Comparison of ENCODE assay signal across 8 cellular contexts in genomic region chr4:37889849-37890500, GRCh38. TPM values are rescaled to one million over a fixed set of nuclear protein-coding genes. Genes with fewer than 3 reads are reported as not detected.
A peak's percentile ranks its signal among the peaks of the same experiment; 100 is the strongest.
DNase-seq lines count a peak whose midpoint lies in the region; FAIRE-seq and TF ChIP-seq lines count a peak whose summit lies in the region.

No MANE protein-coding gene starts in this region.

- H3K9ac ChIP-seq in mammary epithelial cell (ENCODE audit: insufficient read depth, low read length) (no peak overlapping the region), stomach smooth muscle (ENCODE audit: low read length in 2 of 2) (peak overlapping the region; percentile 86 to 95)

- H3K4me1 ChIP-seq in mammary epithelial cell (ENCODE audit: insufficient read depth, low read length) (peaks cover 14% of the 10 kb centered on the region), stomach smooth muscle (ENCODE audit: control insufficient read depth, insufficient read depth, low read length) (peaks cover 50% of the 10 kb centered on the region), SJCRH30 (peaks cover 3% of the 10 kb centered on the region; the same call in 1 of the 2 replicates), small intestine (ENCODE audit: control insufficient read depth in 2 of 2, insufficient read depth in 1 of 2, low read depth in 1 of 2, low read length in 1 of 2) (no peaks in the 10 kb centered on the region)

- POLR2A ChIA-PET in activated CD4-positive, alpha-beta T cell treated with anti-CD3 and anti-CD28 coated beads, Interleukin-2, amount 10 ng/mL, durations not matched to agents 7 days and 5 days (lab: Charles Lee), result no interaction called here

- FAIRE-seq in small intestine (lab: Jason Lieb, UNC), result no peak

- no peak for DNase-seq in activated CD4-positive, alpha-beta T cell treated with anti-CD3 and anti-CD28 coated beads, Interleukin-2, amount 10 ng/mL, durations not matched to agents 7 days and 5 days
- no peak for DNase-seq in activated CD4-positive, alpha-beta T cell treated with anti-CD3 and anti-CD28 coated beads, Interleukin-2, amount 50 U/mL, for 48 hours
- DNase-seq in mammary epithelial cell, result no peak
- peak; percentile 66 for DNase-seq in left kidney (ENCODE audit: low read depth, low spot score)
- DNase-seq in SJCRH30, result no peak
- no peak for DNase-seq in glomerular visceral epithelial cell (ENCODE audit: extremely low spot score)
- DNase-seq in small intestine, result no peak

- peaks cover 19% of the 10 kb centered on the region for H3K36me3 Mint-ChIP-seq in activated CD4-positive, alpha-beta T cell treated with anti-CD3 and anti-CD28 coated beads, Interleukin-2, amount 10 ng/mL, durations not matched to agents 7 days and 5 days (ENCODE audit: low read depth)

- H3K27ac ChIP-seq in mammary epithelial cell (ENCODE audit: insufficient read depth, low read depth, low read length) (no peak overlapping the region), stomach smooth muscle (ENCODE audit: low read length) (peak overlapping the region; percentile 99), SJCRH30 (no peak overlapping the region), small intestine (ENCODE audit: low read depth in 1 of 2, low read length in 1 of 2) (peak overlapping the region in 1 of 2 donors; percentile 84)

- dilution Hi-C loops in mammary epithelial cell (cut with HindIII; ENCODE audit: low sequenced_read_pairs), result no loop called here

- H4K20me1 ChIP-seq in mammary epithelial cell (ENCODE audit: insufficient read depth, low read length), result no peaks in the 10 kb centered on the region

- peak overlapping the region; percentile 95 for H3K4me2 ChIP-seq in mammary epithelial cell (ENCODE audit: insufficient read depth, low read depth, low read length)

- H3K36me3 ChIP-seq in mammary epithelial cell (ENCODE audit: insufficient read depth, low read length) (no peaks in the 10 kb centered on the region), stomach smooth muscle (ENCODE audit: control insufficient read depth in 2 of 2, insufficient read depth in 2 of 2, low read length in 2 of 2) (no peaks in the 10 kb centered on the region), SJCRH30 (no peaks in the 10 kb centered on the region), small intestine (ENCODE audit: control insufficient read depth in 2 of 2, insufficient read depth in 2 of 2, low read length in 2 of 2) (no peaks in the 10 kb centered on the region)

- H3K4me3 ChIP-seq in mammary epithelial cell (replicated peaks in 1 of 3; ENCODE audit: insufficient read depth in 1 of 3, low read depth in 2 of 3, low read length in 3 of 3) (peak overlapping the region in 2 of 3 experiments; percentile 4 to 55), stomach smooth muscle (ENCODE audit: low read length in 2 of 2) (peak overlapping the region; percentile 83 to 88), SJCRH30 (no peak overlapping the region; the same call in 1 of the 2 replicates), small intestine (ENCODE audit: low read depth in 1 of 2, low read length in 2 of 2) (peak overlapping the region in 1 of 2 donors; percentile 93)

- H3K27me3 Mint-ChIP-seq in activated CD4-positive, alpha-beta T cell treated with anti-CD3 and anti-CD28 coated beads, Interleukin-2, amount 10 ng/mL, durations not matched to agents 7 days and 5 days, result peaks cover 3% of the 10 kb centered on the region

- BruUV-seq in mammary epithelial cell (replicated peaks; lab: Mats Ljungman, UMichigan), result no TSS peak

- peaks cover 56% of the 10 kb centered on the region for H3K4me1 Mint-ChIP-seq in activated CD4-positive, alpha-beta T cell treated with anti-CD3 and anti-CD28 coated beads, Interleukin-2, amount 10 ng/mL, durations not matched to agents 7 days and 5 days

- 31% methylated on average over 27 of the region's 37 CpGs for WGBS in mammary epithelial cell (ENCODE audit: low coverage, missing lambda C conversion rate)
- 15 to 30% (median 29%) methylated on average over 37 of the region's 37 CpGs for WGBS in small intestine, 3 donors

- H3K9me3 Mint-ChIP-seq in activated CD4-positive, alpha-beta T cell treated with anti-CD3 and anti-CD28 coated beads, Interleukin-2, amount 10 ng/mL, durations not matched to agents 7 days and 5 days, result no peaks in the 10 kb centered on the region

- in situ Hi-C loops in mammary epithelial cell (cut with MboI; ENCODE audit: low sequenced_read_pairs in 2 of 2), result no loop called here

- intact Hi-C loops in mammary epithelial cell (cut with micrococcal nuclease), result loop anchor here (2.0 kb wide), 1 partner anchor 87 kb away; no protein-coding TSS in a partner anchor

- no peaks in the 10 kb centered on the region for H3K79me2 ChIP-seq in mammary epithelial cell (ENCODE audit: insufficient read depth, low read length)

- H3K9me3 ChIP-seq in mammary epithelial cell (replicated peaks; ENCODE audit: insufficient read depth, low read length), result no peaks in the 10 kb centered on the region
- no peaks in the 10 kb centered on the region for H3K9me3 ChIP-seq in stomach smooth muscle (ENCODE audit: control insufficient read depth in 2 of 2, low read length in 2 of 2)
- H3K9me3 ChIP-seq in SJCRH30 (replicated peaks), result no peaks in the 10 kb centered on the region
- no peaks in the 10 kb centered on the region for H3K9me3 ChIP-seq in small intestine (ENCODE audit: control insufficient read depth, low read depth)

- H3K27me3 ChIP-seq in mammary epithelial cell (ENCODE audit: insufficient read depth, low read length) (peaks cover 11% of the 10 kb centered on the region), stomach smooth muscle (ENCODE audit: control insufficient read depth in 1 of 2, insufficient read depth in 2 of 2, low read length in 2 of 2) (no peaks in the 10 kb centered on the region), SJCRH30 (peaks cover 13% of the 10 kb centered on the region), small intestine (ENCODE audit: control insufficient read depth in 2 of 2, insufficient read depth in 2 of 2, low read length in 2 of 2) (peaks cover 0 to 3% of the 10 kb centered on the region in 2 donors)

- H3K27ac Mint-ChIP-seq in activated CD4-positive, alpha-beta T cell treated with anti-CD3 and anti-CD28 coated beads, Interleukin-2, amount 10 ng/mL, durations not matched to agents 7 days and 5 days, result peak overlapping the region; percentile 51

- CTCF ChIA-PET in activated CD4-positive, alpha-beta T cell treated with anti-CD3 and anti-CD28 coated beads, Interleukin-2, amount 10 ng/mL, durations not matched to agents 7 days and 5 days (lab: Charles Lee), result interaction anchor here (0.6 to 1.3 kb wide), 3 partner anchors 8 to 320 kb away, joined by 3 to 5 read pairs (median 4); no protein-coding TSS in a partner anchor
- CTCF ChIA-PET in mammary epithelial cell (lab: Charles Lee; ENCODE audit: low non-redundant PET), result no interaction called here

- no peak overlapping the region for H2AFZ ChIP-seq in mammary epithelial cell (ENCODE audit: low read depth, low read length)

- no peak for TF ChIP-seq CTCF in mammary epithelial cell (conservative IDR thresholded peaks at IDR 0.05 in 1 of 2, IDR thresholded peaks at IDR 0.05 in 1 of 2; ENCODE audit: extremely low read depth in 1 of 2, insufficient read depth in 1 of 2, low read depth in 1 of 2, low read length in 2 of 2)

- H3K4me3 Mint-ChIP-seq in activated CD4-positive, alpha-beta T cell treated with anti-CD3 and anti-CD28 coated beads, Interleukin-2, amount 10 ng/mL, durations not matched to agents 7 days and 5 days, result peak overlapping the region; percentile 93

RNA-seq across cellular contexts. Expression of gene TBC1D1, which starts 0.9 kb away (rescaled TPM):
- 10 to 100 TPM; 73.9 to 99.1 TPM for total RNA-seq in activated CD4-positive, alpha-beta T cell treated with anti-CD3 and anti-CD28 coated beads, Interleukin-2, amount 10 ng/mL, durations not matched to agents 7 days and 5 days
- 10 to 100 TPM; 58.5 to 63.0 TPM for total RNA-seq in mammary epithelial cell
- polyA plus RNA-seq in mammary epithelial cell, result 40.0 TPM
- 83.3 TPM for polyA minus RNA-seq in mammary epithelial cell
- 80.3 and 91.1 TPM in 2 replicates for total RNA-seq in SJCRH30 (2014; rRNA removed; shearing (Covaris generic))
- 10 to 100 TPM; 38.3 to 43.8 (median 39.1) TPM for polyA plus RNA-seq in small intestine
